16 cellular contexts compared by ENCODE assay signal in the genomic region with DNA sequence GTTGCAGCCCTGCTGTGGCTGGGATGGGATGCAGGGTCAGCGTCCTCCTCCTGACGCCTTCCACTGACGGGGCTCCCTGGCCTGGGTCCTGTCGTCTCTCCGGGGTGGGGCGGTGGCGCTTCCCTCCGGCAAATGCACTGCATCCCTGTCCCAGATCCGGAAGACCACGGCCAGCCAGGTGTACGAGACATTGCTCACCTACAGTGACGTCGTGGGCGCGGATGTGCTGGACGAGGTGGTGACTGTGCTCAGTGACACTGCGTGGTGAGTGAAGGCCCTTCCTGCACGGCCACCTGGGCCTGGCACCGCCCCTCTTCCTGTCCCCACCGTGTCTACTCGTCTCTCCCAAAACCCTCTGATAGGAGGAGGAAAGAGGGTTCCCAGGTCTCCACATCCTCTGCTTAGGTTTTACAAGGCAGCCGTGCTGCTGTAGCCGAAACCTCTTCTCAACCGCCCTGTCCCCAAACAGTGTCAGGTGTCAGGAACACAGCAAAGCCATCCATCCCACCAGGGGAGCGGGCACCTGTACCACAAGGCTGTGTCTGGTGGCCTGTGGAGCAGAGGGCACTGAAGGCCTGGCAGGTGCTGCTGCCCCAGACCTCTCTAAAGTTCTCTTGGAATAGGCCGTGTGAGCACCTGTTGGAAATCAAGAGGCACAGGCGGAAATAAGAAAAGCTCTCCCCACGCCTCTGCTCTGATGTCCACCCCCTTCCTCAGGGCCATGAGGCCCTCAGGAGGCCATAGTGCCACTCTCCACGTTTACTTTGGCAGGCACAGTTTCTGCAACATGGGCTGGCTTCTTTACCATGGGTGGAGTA.
DNase-seq lines count a peak whose midpoint lies in the region; ATAC-seq and TF ChIP-seq lines count a peak whose summit lies in the region.
"Had no signal": no experiment of that assay in that cellular context is flagged by ENCODE, and none has a peak within 500 bp of the region (broad histone marks: within the 10 kb centered on the region; RNA-seq: fewer than 3 reads in every experiment).

No MANE protein-coding gene starts in this region.

- H3K9me3 ChIP-seq in DND-41 (ENCODE audit: insufficient read depth, low read length, severe bottlenecking) (peaks cover 12% of the 10 kb centered on the region), osteoblast (ENCODE audit: low read depth, low read length) (peaks cover 3% of the 10 kb centered on the region)
- H3K9me3 ChIP-seq: suprapubic skin had no signal

- H3K27me3 Mint-ChIP-seq in endothelial cell (ENCODE audit: unreplicated experiment): peaks cover 7% of the 10 kb centered on the region

- ATAC-seq in DND-41 (ENCODE audit: insufficient read depth, low read depth) (no peak), GM19452 (IDR thresholded peaks at IDR 0.05; ENCODE audit: unreplicated experiment) (no peak), HG03571 (IDR thresholded peaks at IDR 0.05; ENCODE audit: unreplicated experiment) (no peak), HG02759 (IDR thresholded peaks at IDR 0.05; ENCODE audit: unreplicated experiment) (no peak)

- H4K20me1 ChIP-seq in DND-41 (ENCODE audit: insufficient read depth, low read length): peaks cover 31% of the 10 kb centered on the region
- H4K20me1 ChIP-seq in osteoblast (ENCODE audit: insufficient read depth, low read length): no peaks in the 10 kb centered on the region

- H3K27me3 ChIP-seq in DND-41 (ENCODE audit: insufficient read depth, low read length, poor library complexity): no peaks in the 10 kb centered on the region
- no peaks in the 10 kb centered on the region for H3K27me3 ChIP-seq in osteoblast (ENCODE audit: insufficient read depth, low read length)
- H3K27me3 ChIP-seq: BLaER1 treated with 17β-estradiol and CSF1 and Interleukin-3, amounts not matched to agents 10 nM and 100 nM; dorsolateral prefrontal cortex; suprapubic skin had no signal

- no peak overlapping the region for H2AFZ ChIP-seq in DND-41 (ENCODE audit: low read depth, low read length)
- no peak overlapping the region for H2AFZ ChIP-seq in osteoblast (ENCODE audit: low read length)
- H2AFZ ChIP-seq: parathyroid adenoma had no signal

- TF ChIP-seq CTCF in DND-41 (IDR thresholded peaks at IDR 0.05; ENCODE audit: borderline replicate concordance, extremely low read depth, low read length, poor library complexity, severe bottlenecking) (no peak), endothelial cell (IDR thresholded peaks at IDR 0.05; ENCODE audit: unreplicated experiment) (no peak), osteoblast (IDR thresholded peaks at IDR 0.05; ENCODE audit: extremely low read depth, low read depth, low read length) (no peak)

- H3K36me3 ChIP-seq in DND-41 (ENCODE audit: insufficient read depth, low read length) (peaks cover 99% of the 10 kb centered on the region), osteoblast (ENCODE audit: insufficient read depth, low read length) (peaks cover 10% of the 10 kb centered on the region)

- H3K27ac Mint-ChIP-seq in endothelial cell (ENCODE audit: unreplicated experiment): no peak overlapping the region

- no peaks in the 10 kb centered on the region for H3K4me1 ChIP-seq in DND-41 (ENCODE audit: insufficient read depth, low read length)
- no peaks in the 10 kb centered on the region for H3K4me1 ChIP-seq in osteoblast (ENCODE audit: insufficient read depth, low read length)
- H3K4me1 ChIP-seq: parathyroid adenoma, suprapubic skin had no signal

- no peaks in the 10 kb centered on the region for H3K4me1 Mint-ChIP-seq in endothelial cell (ENCODE audit: unreplicated experiment)

- no peak overlapping the region for H3K4me2 ChIP-seq in DND-41 (ENCODE audit: insufficient read depth, low read length)
- H3K4me2 ChIP-seq in osteoblast (ENCODE audit: insufficient read depth, low read length): no peak overlapping the region

- peak overlapping the region; percentile 59 for H3K4me3 Mint-ChIP-seq in endothelial cell (ENCODE audit: unreplicated experiment)
- H3K4me3 Mint-ChIP-seq: H9 had no signal

- no peak overlapping the region for H3K9ac ChIP-seq in DND-41 (ENCODE audit: low read depth, low read length)
- H3K9ac ChIP-seq: parathyroid adenoma had no signal

- DNase-seq in NCI-H2107 treated with DMSO at 0.1 percent for 48 hours (lab: John Stamatoyannopoulos, UW; ENCODE audit: unreplicated experiment) (peak; percentile 16), NCI-H2107 (lab: John Stamatoyannopoulos, UW) (no peak), DND-41 (no peak), endothelial cell (ENCODE audit: low spot score) (no peak), osteoblast (ENCODE audit: insufficient read length, low spot score, missing footprints) (peak; percentile 36)
- DNase-seq: H9, KBM-7, NCI-H1930, NCI-H524 had no signal

- H3K4me3 ChIP-seq in DND-41 (ENCODE audit: low read depth in 1 of 2, low read length in 2 of 2) (no peak overlapping the region), osteoblast (ENCODE audit: insufficient read depth, low read length) (no peak overlapping the region)
- H3K4me3 ChIP-seq: BLaER1 treated with 17β-estradiol and CSF1 and Interleukin-3, amounts not matched to agents 10 nM and 100 nM; dorsolateral prefrontal cortex; suprapubic skin had no signal

- H3K27ac ChIP-seq in DND-41 (ENCODE audit: low read length): peak overlapping the region; percentile 5; the same call in 1 of the 2 replicates
- H3K27ac ChIP-seq in osteoblast (ENCODE audit: low read depth, low read length): no peak overlapping the region
- H3K27ac ChIP-seq: BLaER1 treated with 17β-estradiol and CSF1 and Interleukin-3, amounts not matched to agents 10 nM and 100 nM; dorsolateral prefrontal cortex; parathyroid adenoma; suprapubic skin had no signal

- peaks cover 68% of the 10 kb centered on the region for H3K36me3 Mint-ChIP-seq in endothelial cell (ENCODE audit: low read depth, unreplicated experiment)

- peaks cover 17% of the 10 kb centered on the region for H3K9me3 Mint-ChIP-seq in endothelial cell (ENCODE audit: unreplicated experiment)

- peaks cover 11% of the 10 kb centered on the region; the same call in 1 of the 2 replicates for H3K79me2 ChIP-seq in DND-41 (ENCODE audit: insufficient read depth, low read length)
- H3K79me2 ChIP-seq in osteoblast (ENCODE audit: insufficient read depth, low read length): no peaks in the 10 kb centered on the region
- H3K79me2 ChIP-seq: parathyroid adenoma had no signal

Comparison
In these comparisons a context has a peak if more than half of its experiments do, and no peak if none do; other contexts are left out.
1. DNase-seq: peak in NCI-H2107 treated with DMSO at 0.1 percent for 48 hours (single experiment) and osteoblast (single experiment); none in NCI-H2107 (single experiment), DND-41 (single experiment) and endothelial cell (single experiment).